ENCODE assay signal across 20 cellular contexts in genomic region chr2:145799595-145800108, GRCh38.
"Had no signal": no experiment of that assay in that cellular context is flagged by ENCODE, and none has a peak within 500 bp of the region (broad histone marks: within the 10 kb centered on the region; RNA-seq: fewer than 3 reads in every experiment).

No MANE protein-coding gene starts in this region.

- H3K4me3 ChIP-seq: cardiac muscle cell, left ventricle myocardium inferior, tibial nerve had no signal

- H3K27me3 ChIP-seq: cardiac muscle cell, foreskin keratinocyte, tibial nerve had no signal

- H3K9me3 ChIP-seq: left ventricle myocardium inferior, tibial nerve had no signal

- H3K27ac ChIP-seq: cardiac muscle cell, foreskin keratinocyte, left ventricle myocardium inferior, tibial nerve had no signal

- H3K4me1 ChIP-seq: left ventricle myocardium inferior, tibial nerve had no signal

- H3K4me3 Mint-ChIP-seq: activated B cell treated with CpG ODN at 0.5 μM for 24 hours; activated CD4-positive, alpha-beta memory T cell treated with anti-CD3 and anti-CD28 coated beads for 36 hours; activated naive CD8-positive, alpha-beta T cell treated with anti-CD3 and anti-CD28 coated beads for 36 hours; activated T-helper 17 cell treated with anti-CD3 and anti-CD28 coated beads, Interleukin-2, amount 50 U/mL, for 72 hours; effector memory CD8-positive, alpha-beta T cell; nephron progenitor cell had no signal

- H3K9me3 Mint-ChIP-seq: activated B cell treated with CpG ODN at 0.5 μM for 24 hours; activated CD4-positive, alpha-beta memory T cell treated with anti-CD3 and anti-CD28 coated beads for 36 hours; activated naive CD8-positive, alpha-beta T cell treated with anti-CD3 and anti-CD28 coated beads for 36 hours; activated T-helper 17 cell treated with anti-CD3 and anti-CD28 coated beads, Interleukin-2, amount 50 U/mL, for 72 hours; nephron progenitor cell had no signal

- H3K36me3 ChIP-seq: cardiac muscle cell, left ventricle myocardium inferior, tibial nerve had no signal

- DNase-seq: activated B cell treated with CpG ODN at 0.5 μM for 24 hours; activated CD4-positive, alpha-beta memory T cell treated with anti-CD3 and anti-CD28 coated beads for 36 hours; activated CD4-positive, alpha-beta T cell treated with anti-CD3 and anti-CD28 coated beads for 4 hours; activated naive CD4-positive, alpha-beta T cell; activated naive CD8-positive, alpha-beta T cell treated with anti-CD3 and anti-CD28 coated beads for 36 hours; amniotic stem cell; effector memory CD8-positive, alpha-beta T cell; glutamatergic neuron; kidney; left ventricle myocardium inferior; nephron progenitor cell; occipital lobe; stimulated activated CD4-positive, alpha-beta T cell treated with anti-CD3 and anti-CD28 coated beads, Interleukin-1b, Interleukin-23, amount 100 ng/mL, for 48 hours; stimulated activated CD8-positive, alpha-beta memory T cell treated with anti-CD3 and anti-CD28 coated beads, Interleukin-4, amount 100 ng/mL, for 48 hours; stimulated activated naive CD4-positive, alpha-beta T cell treated with Interleukin-2 at 50 U/mL for 16 hours; substantia nigra had no signal

- H3K27me3 Mint-ChIP-seq: activated B cell treated with CpG ODN at 0.5 μM for 24 hours; activated CD4-positive, alpha-beta memory T cell treated with anti-CD3 and anti-CD28 coated beads for 36 hours; activated T-helper 17 cell treated with anti-CD3 and anti-CD28 coated beads, Interleukin-2, amount 50 U/mL, for 72 hours; effector memory CD8-positive, alpha-beta T cell had no signal

- H3K27ac Mint-ChIP-seq: activated B cell treated with CpG ODN at 0.5 μM for 24 hours; activated CD4-positive, alpha-beta memory T cell treated with anti-CD3 and anti-CD28 coated beads for 36 hours; activated naive CD8-positive, alpha-beta T cell treated with anti-CD3 and anti-CD28 coated beads for 36 hours; activated T-helper 17 cell treated with anti-CD3 and anti-CD28 coated beads, Interleukin-2, amount 50 U/mL, for 72 hours; effector memory CD8-positive, alpha-beta T cell had no signal

- H3K36me3 Mint-ChIP-seq: activated CD4-positive, alpha-beta memory T cell treated with anti-CD3 and anti-CD28 coated beads for 36 hours; activated naive CD8-positive, alpha-beta T cell treated with anti-CD3 and anti-CD28 coated beads for 36 hours had no signal

- ATAC-seq: activated T-helper 17 cell treated with anti-CD3 and anti-CD28 coated beads, Interleukin-2, amount 50 U/mL, for 72 hours; effector memory CD8-positive, alpha-beta T cell had no signal

- H3K4me1 Mint-ChIP-seq: activated B cell treated with CpG ODN at 0.5 μM for 24 hours; activated naive CD8-positive, alpha-beta T cell treated with anti-CD3 and anti-CD28 coated beads for 36 hours; activated T-helper 17 cell treated with anti-CD3 and anti-CD28 coated beads, Interleukin-2, amount 50 U/mL, for 72 hours; nephron progenitor cell had no signal
